11 cellular contexts compared by ENCODE assay signal in genomic region chr11:47538741-47539575, GRCh38. TPM values are rescaled to one million over a fixed set of nuclear protein-coding genes. Genes with fewer than 3 reads are reported as not detected.
DNase-seq lines count a peak whose midpoint lies in the region; ATAC-seq and TF ChIP-seq lines count a peak whose summit lies in the region.
"Had no signal": no experiment of that assay in that cellular context is flagged by ENCODE, and none has a peak within 500 bp of the region (broad histone marks: within the 10 kb centered on the region; RNA-seq: fewer than 3 reads in every experiment).

No MANE protein-coding gene starts in this region.

- no peak for TF ChIP-seq EP300 in Ishikawa (IDR thresholded peaks at IDR 0.05; ENCODE audit: borderline replicate concordance)

- no peak for TF ChIP-seq CTCF in activated B cell treated with CpG ODN at 0.5 μM for 24 hours (IDR thresholded peaks at IDR 0.05)

- H3K4me1 Mint-ChIP-seq in activated B cell treated with CpG ODN at 0.5 μM for 24 hours, result peaks cover 72% of the 10 kb centered on the region

- DNase-seq in activated B cell treated with CpG ODN at 0.5 μM for 24 hours (no peak), left lobe of liver (ENCODE audit: low spot score) (no peak), SW 1271 (lab: John Stamatoyannopoulos, UW) (no peak), SHP77 treated with DMSO at 0.1 percent for 48 hours (lab: John Stamatoyannopoulos, UW) (no peak), left ventricle myocardium superior (no peak)
- DNase-seq: activated T-cell treated with anti-CD3 and anti-CD28 coated beads, Interleukin-2, amount 50 U/mL, for 1 hour had no signal

- no peak for TF ChIP-seq RAD21 in Ishikawa (IDR thresholded peaks at IDR 0.05; ENCODE audit: low read depth)

- peaks cover 100% of the 10 kb centered on the region for H4K20me1 ChIP-seq in BLaER1

- intact Hi-C loops in activated B cell treated with CpG ODN at 0.5 μM for 24 hours (cut with micrococcal nuclease), result no loop called here
- intact Hi-C loops in left ventricle myocardium superior (cut with micrococcal nuclease), result no loop called here

- H3K27ac Mint-ChIP-seq in activated B cell treated with CpG ODN at 0.5 μM for 24 hours, result peak overlapping the region; percentile 53

- H3K9ac ChIP-seq in BLaER1, result no peak overlapping the region

- POLR2A ChIA-PET in activated B cell treated with CpG ODN at 0.5 μM for 24 hours (lab: Charles Lee), result no interaction called here

- H3K36me3 Mint-ChIP-seq in activated B cell treated with CpG ODN at 0.5 μM for 24 hours (ENCODE audit: low read depth), result peaks cover 35% of the 10 kb centered on the region

- peaks cover 90% of the 10 kb centered on the region for H3K4me1 ChIP-seq in BLaER1

- peak overlapping the region; percentile 48 for H3K4me2 ChIP-seq in BLaER1

- peaks cover 36% of the 10 kb centered on the region for H3K36me3 ChIP-seq in BLaER1

- no peaks in the 10 kb centered on the region for H3K27me3 ChIP-seq in BLaER1

- no peak overlapping the region for H3K4me3 ChIP-seq in BLaER1

- CTCF ChIA-PET in activated B cell treated with CpG ODN at 0.5 μM for 24 hours (lab: Charles Lee), result no interaction called here

- ATAC-seq in activated B cell treated with CpG ODN at 0.5 μM for 24 hours (ENCODE audit: low read depth) (no peak), left lobe of liver (peak; percentile 20), GM18873 (IDR thresholded peaks at IDR 0.05; ENCODE audit: low FRiP score, unreplicated experiment) (no peak), left ventricle myocardium superior (no peak)

- H3K4me3 Mint-ChIP-seq in activated B cell treated with CpG ODN at 0.5 μM for 24 hours, result no peak overlapping the region
- H3K4me3 Mint-ChIP-seq: neural crest cell had no signal

- H3K9me3 Mint-ChIP-seq in activated B cell treated with CpG ODN at 0.5 μM for 24 hours, result no peaks in the 10 kb centered on the region
- H3K9me3 Mint-ChIP-seq: neural crest cell had no signal

- no peak overlapping the region for H3K27ac ChIP-seq in BLaER1

- no peaks in the 10 kb centered on the region for H3K27me3 Mint-ChIP-seq in activated B cell treated with CpG ODN at 0.5 μM for 24 hours

- H3K9me3 ChIP-seq in BLaER1, result no peaks in the 10 kb centered on the region

TF ChIP-seq in Ishikawa, 13 proteins besides CTCF, POLR2A, EP300 and RAD21:
- TF ChIP-seq TCF12 (IDR thresholded peaks at IDR 0.05; ENCODE audit: low read depth) (no peak), FOXM1 (IDR thresholded peaks at IDR 0.05; ENCODE audit: borderline replicate concordance, low read depth) (no peak), YY1 (IDR thresholded peaks at IDR 0.05; ENCODE audit: low read depth) (0 out of 2 replicates have a peak, but pooled peaks have one; percentile 21), CREB1 (IDR thresholded peaks at IDR 0.05; ENCODE audit: low read depth) (no peak), REST (IDR thresholded peaks at IDR 0.05; ENCODE audit: low read depth) (no peak), USF1 (IDR thresholded peaks at IDR 0.05) (no peak), EGR1 (IDR thresholded peaks at IDR 0.05) (no peak), TAF1 (IDR thresholded peaks at IDR 0.05; ENCODE audit: low read depth) (no peak), CEBPB (IDR thresholded peaks at IDR 0.05) (no peak), MAX (IDR thresholded peaks at IDR 0.05) (no peak), NFIC (IDR thresholded peaks at IDR 0.05) (peak; percentile 46), ZBTB7A (IDR thresholded peaks at IDR 0.05; ENCODE audit: low read depth) (no peak), TEAD4 (IDR thresholded peaks at IDR 0.05) (0 out of 2 replicates have a peak, but pooled peaks have one; percentile 16)

RNA-seq across cellular contexts. Expression of gene CELF1, which starts 14.0 kb away (rescaled TPM):
- total RNA-seq in activated B cell treated with CpG ODN at 0.5 μM for 24 hours (129 and 136 TPM in 2 replicates), left lobe of liver (78.4 TPM), left ventricle myocardium superior (97.3 TPM)

RNA-seq across cellular contexts. Expression of gene PTPMT1, which starts 26.4 kb away (rescaled TPM):
- total RNA-seq in activated B cell treated with CpG ODN at 0.5 μM for 24 hours (27.1 and 32.8 TPM in 2 replicates), left lobe of liver (23.8 TPM), left ventricle myocardium superior (14.9 TPM)

RNA-seq across cellular contexts. Expression of gene KBTBD4, which starts 39.8 kb away (rescaled TPM):
- total RNA-seq in activated B cell treated with CpG ODN at 0.5 μM for 24 hours (19.5 and 20.4 TPM in 2 replicates), left lobe of liver (7.0 TPM), left ventricle myocardium superior (13.2 TPM)

RNA-seq across cellular contexts. Expression of gene NDUFS3, which starts 39.9 kb away (rescaled TPM):
- total RNA-seq in activated B cell treated with CpG ODN at 0.5 μM for 24 hours, result 95.9 and 102 TPM in 2 replicates
- total RNA-seq in left lobe of liver, result 58.2 TPM
- total RNA-seq in left ventricle myocardium superior, result 319 TPM

RNA-seq across cellular contexts. Expression of gene FAM180B, which starts 47.5 kb away (rescaled TPM):
- total RNA-seq in activated B cell treated with CpG ODN at 0.5 μM for 24 hours (0.16 TPM in 1 of 2 replicates, not detected in the other), left lobe of liver (not detected), left ventricle myocardium superior (not detected)
- total RNA-seq: RPMI7951 had no signal
